Comparison of ENCODE assay signal across 1 cellular context in genomic region chr15:101362986-101363566, GRCh38.
TF ChIP-seq lines count a peak whose summit lies in the region.

No MANE protein-coding gene starts in this region.

TF ChIP-seq in H1, 55 proteins besides CTCF, POLR2A, EP300 and RAD21:
- TF ChIP-seq SIN3A (conservative IDR thresholded peaks at IDR 0.05 in 1 of 2, IDR thresholded peaks at IDR 0.05 in 1 of 2; ENCODE audit: low read depth in 1 of 2, low read length in 2 of 2), result no peak
- TF ChIP-seq BACH1 (IDR thresholded peaks at IDR 0.05; ENCODE audit: low read length), result no peak
